ENCODE assay signal across 23 cellular contexts in genomic region chr17:6491071-6491700, GRCh38. TPM values are rescaled to one million over a fixed set of nuclear protein-coding genes. Genes with fewer than 3 reads are reported as not detected.
"Had no signal": no experiment of that assay in that cellular context is flagged by ENCODE, and none has a peak within 500 bp of the region (broad histone marks: within the 10 kb centered on the region; RNA-seq: fewer than 3 reads in every experiment).

No MANE protein-coding gene starts in this region.

- H3K79me2 ChIP-seq: parathyroid adenoma had no signal

- H3K27ac ChIP-seq: heart right ventricle, left lung, parathyroid adenoma had no signal

- H3K9me3 Mint-ChIP-seq: activated CD4-positive, alpha-beta memory T cell treated with anti-CD3 and anti-CD28 coated beads, Interleukin-2, amount 10 ng/mL, durations not matched to agents 7 days and 5 days; activated CD4-positive, alpha-beta T cell treated with anti-CD3 and anti-CD28 coated beads, Interleukin-2, amount 10 ng/mL, durations not matched to agents 24 days and 14 days; activated naive CD4-positive, alpha-beta T cell treated with anti-CD3 and anti-CD28 coated beads, Interleukin-2, amount 50 U/mL, for 24 hours; activated T-cell treated with anti-CD3 and anti-CD28 coated beads, Interleukin-2, amount 50 U/mL, for 72 hours; brain; dendritic cell treated with granulocyte-macrophage colony-stimulating factor and Interleukin-4, amounts not matched to agents 40 ng/mL and 50 ng/mL, for 4 days; natural killer cell treated with Interleukin-12 subunit alpha and Interleukin-12 subunit beta and Interleukin-15 and Interleukin-18, amount 100 ng/mL, for 72 hours had no signal

- H3K27ac Mint-ChIP-seq: activated CD4-positive, alpha-beta memory T cell treated with anti-CD3 and anti-CD28 coated beads, Interleukin-2, amount 10 ng/mL, durations not matched to agents 7 days and 5 days; activated CD4-positive, alpha-beta T cell treated with anti-CD3 and anti-CD28 coated beads, Interleukin-2, amount 10 ng/mL, durations not matched to agents 24 days and 14 days; activated naive CD4-positive, alpha-beta T cell treated with anti-CD3 and anti-CD28 coated beads, Interleukin-2, amount 50 U/mL, for 24 hours; activated T-cell treated with anti-CD3 and anti-CD28 coated beads, Interleukin-2, amount 50 U/mL, for 72 hours; dendritic cell treated with granulocyte-macrophage colony-stimulating factor and Interleukin-4, amounts not matched to agents 40 ng/mL and 50 ng/mL, for 4 days; natural killer cell treated with Interleukin-12 subunit alpha and Interleukin-12 subunit beta and Interleukin-15 and Interleukin-18, amount 100 ng/mL, for 72 hours had no signal

- H3K9me3 ChIP-seq: heart right ventricle, left lung had no signal

- H3K27me3 Mint-ChIP-seq: activated naive CD4-positive, alpha-beta T cell treated with anti-CD3 and anti-CD28 coated beads, Interleukin-2, amount 50 U/mL, for 24 hours had no signal

- H3K36me3 Mint-ChIP-seq: activated naive CD4-positive, alpha-beta T cell treated with anti-CD3 and anti-CD28 coated beads, Interleukin-2, amount 50 U/mL, for 24 hours; brain; natural killer cell treated with Interleukin-12 subunit alpha and Interleukin-12 subunit beta and Interleukin-15 and Interleukin-18, amount 100 ng/mL, for 72 hours had no signal

- DNase-seq: activated CD4-positive, alpha-beta memory T cell treated with anti-CD3 and anti-CD28 coated beads, Interleukin-2, amount 10 ng/mL, durations not matched to agents 7 days and 5 days; activated CD4-positive, alpha-beta T cell treated with anti-CD3 and anti-CD28 coated beads, Interleukin-2, amount 10 ng/mL, durations not matched to agents 24 days and 14 days; activated effector memory CD4-positive, alpha-beta T cell treated with anti-CD3 and anti-CD28 coated beads, Interleukin-2, amount 50 U/mL, for 16 hours; activated T-cell treated with anti-CD3 and anti-CD28 coated beads, Interleukin-2, amount 50 U/mL, for 72 hours; caudate nucleus; effector CD4-positive, alpha-beta T cell; erythroblast; foreskin fibroblast; heart right ventricle; mammary epithelial cell; stimulated activated CD4-positive, alpha-beta T cell treated with anti-CD3 and anti-CD28 coated beads, Interleukin-4, amount 100 ng/mL, for 24 hours; stimulated activated naive CD4-positive, alpha-beta T cell treated with Interleukin-2 at 50 U/mL for 16 hours had no signal

- H2AFZ ChIP-seq: parathyroid adenoma had no signal

- H3K4me1 ChIP-seq: parathyroid adenoma had no signal

- H3K4me3 Mint-ChIP-seq: activated CD4-positive, alpha-beta memory T cell treated with anti-CD3 and anti-CD28 coated beads, Interleukin-2, amount 10 ng/mL, durations not matched to agents 7 days and 5 days; activated CD4-positive, alpha-beta T cell treated with anti-CD3 and anti-CD28 coated beads, Interleukin-2, amount 10 ng/mL, durations not matched to agents 24 days and 14 days; activated naive CD4-positive, alpha-beta T cell treated with anti-CD3 and anti-CD28 coated beads, Interleukin-2, amount 50 U/mL, for 24 hours; activated T-cell treated with anti-CD3 and anti-CD28 coated beads, Interleukin-2, amount 50 U/mL, for 72 hours; brain; dendritic cell treated with granulocyte-macrophage colony-stimulating factor and Interleukin-4, amounts not matched to agents 40 ng/mL and 50 ng/mL, for 4 days; natural killer cell treated with Interleukin-12 subunit alpha and Interleukin-12 subunit beta and Interleukin-15 and Interleukin-18, amount 100 ng/mL, for 72 hours had no signal

- H3K4me3 ChIP-seq: heart right ventricle, left lung had no signal

- H3K36me3 ChIP-seq: heart right ventricle, left lung had no signal

- H3K9ac ChIP-seq: parathyroid adenoma had no signal

RNA-seq across cellular contexts. Expression of gene AIPL1, which starts 56.3 kb away (rescaled TPM):
- total RNA-seq: activated CD4-positive, alpha-beta memory T cell treated with anti-CD3 and anti-CD28 coated beads, Interleukin-2, amount 10 ng/mL, durations not matched to agents 7 days and 5 days; activated CD4-positive, alpha-beta T cell treated with anti-CD3 and anti-CD28 coated beads, Interleukin-2, amount 10 ng/mL, durations not matched to agents 24 days and 14 days; activated T-cell treated with anti-CD3 and anti-CD28 coated beads, Interleukin-2, amount 50 U/mL, for 72 hours; aorta; fibroblast of lung; heart right ventricle; kidney epithelial cell; left lung; mammary epithelial cell; natural killer cell treated with Interleukin-12 subunit alpha and Interleukin-12 subunit beta and Interleukin-15 and Interleukin-18, amount 100 ng/mL, for 72 hours; T-helper 2 cell treated with Interferon-gamma antibody and Interleukin-4, amounts not matched to agents 100 ng/mL and 5 ng/mL, for 36 hours; urinary bladder had no signal
- polyA plus RNA-seq: mammary epithelial cell, urinary bladder had no signal
